In genomic region chr3:197029511-197030167, GRCh38 we compare ENCODE assay signal across 8 cellular contexts. TPM values are rescaled to one million over a fixed set of nuclear protein-coding genes. Genes with fewer than 3 reads are reported as not detected.
DNase-seq lines count a peak whose midpoint lies in the region; ATAC-seq and TF ChIP-seq lines count a peak whose summit lies in the region.

MELTF (minus strand) TSS chr3:197029817; CDS start chr3:197029702, 115 bp downstream.

- peaks cover 3% of the 10 kb centered on the region for H3K9me3 Mint-ChIP-seq in activated naive CD8-positive, alpha-beta T cell treated with anti-CD3 and anti-CD28 coated beads for 36 hours

- H3K36me3 ChIP-seq in right atrium auricular region = no peaks in the 10 kb centered on the region
- no peaks in the 10 kb centered on the region for H3K36me3 ChIP-seq in skeletal muscle satellite cell (ENCODE audit: insufficient read depth, low read length)

- peak within 1 kb of the TSS; percentile 80 for H3K4me2 ChIP-seq in skeletal muscle satellite cell (ENCODE audit: low read length)

- H3K4me1 ChIP-seq in right atrium auricular region (peaks cover 0 to 38% of the 10 kb centered on the region in 2 donors), skeletal muscle satellite cell (ENCODE audit: control insufficient read depth, insufficient read depth, low read length) (peaks cover 27% of the 10 kb centered on the region)

- peaks cover 10% of the 10 kb centered on the region for H3K27me3 Mint-ChIP-seq in activated naive CD8-positive, alpha-beta T cell treated with anti-CD3 and anti-CD28 coated beads for 36 hours

- H3K9ac ChIP-seq in skeletal muscle satellite cell (ENCODE audit: low read depth, low read length) = peak within 1 kb of the TSS; percentile 51

- no peak within 1 kb of the TSS for H3K27ac Mint-ChIP-seq in activated naive CD8-positive, alpha-beta T cell treated with anti-CD3 and anti-CD28 coated beads for 36 hours

- peak within 1 kb of the TSS; percentile 87 to 94 for H3K27ac ChIP-seq in right atrium auricular region

- peak; percentile 76 to 91 for TF ChIP-seq CTCF in right atrium auricular region (IDR thresholded peaks at IDR 0.05)

- H3K4me3 ChIP-seq in right atrium auricular region (peak within 1 kb of the TSS; percentile 42 to 61), skeletal muscle satellite cell (ENCODE audit: low read length) (peak within 1 kb of the TSS; percentile 67)

- H3K9me3 ChIP-seq in right atrium auricular region (no peaks in the 10 kb centered on the region), skeletal muscle satellite cell (replicated peaks; ENCODE audit: low read length) (no peaks in the 10 kb centered on the region)

- no peaks in the 10 kb centered on the region for H3K27me3 ChIP-seq in right atrium auricular region
- no peaks in the 10 kb centered on the region for H3K27me3 ChIP-seq in skeletal muscle satellite cell (ENCODE audit: control insufficient read depth, insufficient read depth, low read length)

- no peaks in the 10 kb centered on the region for H3K36me3 Mint-ChIP-seq in activated naive CD8-positive, alpha-beta T cell treated with anti-CD3 and anti-CD28 coated beads for 36 hours

- peak within 1 kb of the TSS; percentile 73 for H3K4me3 Mint-ChIP-seq in activated naive CD8-positive, alpha-beta T cell treated with anti-CD3 and anti-CD28 coated beads for 36 hours

- ATAC-seq in GM21367 (IDR thresholded peaks at IDR 0.05; ENCODE audit: unreplicated experiment) = peak; percentile 61

- H3K4me1 Mint-ChIP-seq in activated naive CD8-positive, alpha-beta T cell treated with anti-CD3 and anti-CD28 coated beads for 36 hours = peaks cover 3% of the 10 kb centered on the region

- peak; percentile 21 for DNase-seq in DMS79 (lab: John Stamatoyannopoulos, UW)
- DNase-seq in HuH-7 (ENCODE audit: low spot score) = peak; percentile 98
- DNase-seq in SKM-1 treated with dmso at 0.1 percent for 144 hours (lab: John Stamatoyannopoulos, UW; ENCODE audit: unreplicated experiment) = peak; percentile 61
- DNase-seq in activated naive CD8-positive, alpha-beta T cell treated with anti-CD3 and anti-CD28 coated beads for 36 hours = peak; percentile 85
- DNase-seq in right atrium auricular region (ENCODE audit: low spot score) = peak; percentile 69
- DNase-seq in NCI-H128 (lab: John Stamatoyannopoulos, UW; ENCODE audit: unreplicated experiment) = no peak

RNA-seq across cellular contexts. Expression of gene MELTF, which starts in this region (rescaled TPM):
- total RNA-seq in activated naive CD8-positive, alpha-beta T cell treated with anti-CD3 and anti-CD28 coated beads for 36 hours = 1 to 10 TPM; 2.7 TPM
- total RNA-seq in right atrium auricular region = 1 to 10 TPM; 3.1 to 6.7 TPM
- 4.3 and 5.0 TPM in 2 replicates for total RNA-seq in skeletal muscle satellite cell (2012; rRNA removed)
